ENCODE assay signal across 9 cellular contexts in the genomic region with DNA sequence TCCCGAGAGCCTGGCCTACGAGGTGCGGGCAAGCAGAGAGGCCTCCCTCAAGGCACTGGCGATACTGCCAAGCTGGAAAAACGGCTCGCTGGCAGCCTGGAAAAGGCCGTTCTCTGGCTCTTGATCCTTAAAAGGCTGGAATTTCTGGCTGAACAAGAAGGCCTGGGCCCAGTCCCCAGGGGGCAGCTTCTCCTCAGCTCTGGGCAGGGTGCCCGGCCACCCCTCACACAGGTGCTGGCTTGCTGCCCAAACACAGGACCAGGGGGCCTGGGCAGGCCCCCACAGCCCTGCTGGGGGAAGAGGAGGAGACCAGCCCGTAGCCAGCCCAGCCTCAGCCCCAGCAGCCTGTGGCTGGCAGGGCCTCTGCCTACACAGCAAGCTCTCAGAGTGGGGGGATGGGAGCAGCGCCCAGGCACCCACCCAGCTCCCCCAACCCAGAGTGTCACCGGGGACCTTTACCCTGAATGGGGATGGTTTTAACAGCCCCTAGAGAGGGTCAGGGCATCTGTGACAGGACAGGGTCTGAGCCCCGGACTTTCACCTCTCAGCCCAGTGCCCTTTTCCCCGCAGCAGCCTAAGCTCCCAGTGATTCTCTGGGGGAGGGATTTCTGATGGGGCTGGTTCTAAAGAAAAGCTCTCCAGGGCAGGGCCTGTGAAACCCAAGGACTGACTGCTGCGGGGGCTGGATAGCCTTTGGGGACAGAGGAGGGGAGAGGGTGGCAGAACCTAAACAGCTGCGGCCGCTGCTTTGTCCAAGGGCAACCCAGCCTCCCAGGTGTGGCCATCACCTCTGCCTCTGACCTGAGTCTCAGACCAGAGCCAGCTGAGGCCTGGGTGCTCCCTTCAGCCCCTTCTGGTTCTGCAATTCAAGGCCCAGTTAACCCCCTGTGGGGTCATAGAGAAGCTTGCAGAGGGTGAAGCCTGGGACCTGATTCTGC. TPM values are rescaled to one million over a fixed set of nuclear protein-coding genes. Genes with fewer than 3 reads are reported as not detected.
A peak's percentile ranks its signal among the peaks of the same experiment; 100 is the strongest.
DNase-seq lines count a peak whose midpoint lies in the region; ATAC-seq and TF ChIP-seq lines count a peak whose summit lies in the region.
"Had no signal": no experiment of that assay in that cellular context is flagged by ENCODE, and none has a peak within 500 bp of the region (broad histone marks: within the 10 kb centered on the region; RNA-seq: fewer than 3 reads in every experiment).

No MANE protein-coding gene starts in this region.

- peak overlapping the region; percentile 89 for H3K27ac Mint-ChIP-seq in activated CD4-positive, alpha-beta memory T cell treated with anti-CD3 and anti-CD28 coated beads for 36 hours

- H3K27me3 Mint-ChIP-seq in activated CD4-positive, alpha-beta memory T cell treated with anti-CD3 and anti-CD28 coated beads for 36 hours = no peaks in the 10 kb centered on the region

- peaks cover 55% of the 10 kb centered on the region for H3K4me1 Mint-ChIP-seq in activated CD4-positive, alpha-beta memory T cell treated with anti-CD3 and anti-CD28 coated beads for 36 hours (ENCODE audit: low read depth)

- intact Hi-C loops in activated CD4-positive, alpha-beta memory T cell treated with anti-CD3 and anti-CD28 coated beads for 36 hours (cut with micrococcal nuclease) = no loop called here
- intact Hi-C loops in Right ventricle myocardium superior (cut with DNase I) = no loop called here

- DNase-seq in NCI-H1436 (lab: John Stamatoyannopoulos, UW) = peak; percentile 64
- DNase-seq in NCI-H1436 treated with DMSO at 0.1 percent for 48 hours (lab: John Stamatoyannopoulos, UW) = no peak
- DNase-seq in activated CD4-positive, alpha-beta memory T cell treated with anti-CD3 and anti-CD28 coated beads for 36 hours = no peak
- DNase-seq in Right ventricle myocardium superior = peak; percentile 64
- DNase-seq in renal cortical epithelial cell (ENCODE audit: low read depth) = peak; percentile 76
- no peak for DNase-seq in GM13976 (ENCODE audit: low spot score)

- no peak overlapping the region for H3K4me3 Mint-ChIP-seq in activated CD4-positive, alpha-beta memory T cell treated with anti-CD3 and anti-CD28 coated beads for 36 hours
- H3K4me3 Mint-ChIP-seq: T-helper 1 cell treated with Interleukin-12 subunit alpha and Interleukin-12 subunit beta and Interleukin-4 antibody, amounts not matched to agents 30 μg/mL and 1 μg/mL, for 36 hours had no signal

- H3K36me3 Mint-ChIP-seq in activated CD4-positive, alpha-beta memory T cell treated with anti-CD3 and anti-CD28 coated beads for 36 hours = no peaks in the 10 kb centered on the region

- CTCF ChIA-PET in activated CD4-positive, alpha-beta memory T cell treated with anti-CD3 and anti-CD28 coated beads for 36 hours (lab: Charles Lee) = interaction anchor here (0.6 to 1.7 kb wide), 5 partner anchors 41 to 191 kb away, joined by 3 to 5 read pairs (median 3); no protein-coding TSS in a partner anchor

- TF ChIP-seq CTCF in GM13976 (IDR thresholded peaks at IDR 0.05; ENCODE audit: borderline replicate concordance, control extremely low read depth, extremely low read depth, insufficient read depth, missing control alignments) = no peak

- in situ Hi-C loops in GM13976 (cut with MboI; ENCODE audit: low sequenced_read_pairs, unreplicated experiment) = no loop called here

- ATAC-seq in Right ventricle myocardium superior (ENCODE audit: poor library complexity) (peak; percentile 65), GM19023 (IDR thresholded peaks at IDR 0.05; ENCODE audit: unreplicated experiment) (no peak), GM18909 (IDR thresholded peaks at IDR 0.05; ENCODE audit: poor library complexity, unreplicated experiment) (no peak)

- POLR2A ChIA-PET in activated CD4-positive, alpha-beta memory T cell treated with anti-CD3 and anti-CD28 coated beads for 36 hours (lab: Charles Lee) = interaction anchor here (5.7 kb wide), 1 partner anchor 39 kb away, joined by 38 read pairs; a partner anchor contains a TSS

- no peaks in the 10 kb centered on the region for H3K9me3 Mint-ChIP-seq in activated CD4-positive, alpha-beta memory T cell treated with anti-CD3 and anti-CD28 coated beads for 36 hours
- H3K9me3 Mint-ChIP-seq: T-helper 1 cell treated with Interleukin-12 subunit alpha and Interleukin-12 subunit beta and Interleukin-4 antibody, amounts not matched to agents 30 μg/mL and 1 μg/mL, for 36 hours had no signal

RNA-seq across cellular contexts. Expression of a gene that starts 38.6 kb away (rescaled TPM):
- 10 to 100 TPM; 42.3 to 44.1 TPM for total RNA-seq in activated CD4-positive, alpha-beta memory T cell treated with anti-CD3 and anti-CD28 coated beads for 36 hours
- total RNA-seq in Right ventricle myocardium superior (83.8 TPM), renal cortical epithelial cell (8.5 and 19.5 TPM in 2 replicates)

Comparison
In these comparisons a context has a peak if more than half of its experiments do, and no peak if none do; other contexts are left out.
1. DNase-seq: peak in NCI-H1436 (single experiment), Right ventricle myocardium superior (single experiment) and renal cortical epithelial cell (single experiment); none in NCI-H1436 treated with DMSO at 0.1 percent for 48 hours (single experiment), activated CD4-positive, alpha-beta memory T cell treated with anti-CD3 and anti-CD28 coated beads for 36 hours (single experiment) and GM13976 (single experiment).